9 cellular contexts compared by ENCODE assay signal in the genomic region with DNA sequence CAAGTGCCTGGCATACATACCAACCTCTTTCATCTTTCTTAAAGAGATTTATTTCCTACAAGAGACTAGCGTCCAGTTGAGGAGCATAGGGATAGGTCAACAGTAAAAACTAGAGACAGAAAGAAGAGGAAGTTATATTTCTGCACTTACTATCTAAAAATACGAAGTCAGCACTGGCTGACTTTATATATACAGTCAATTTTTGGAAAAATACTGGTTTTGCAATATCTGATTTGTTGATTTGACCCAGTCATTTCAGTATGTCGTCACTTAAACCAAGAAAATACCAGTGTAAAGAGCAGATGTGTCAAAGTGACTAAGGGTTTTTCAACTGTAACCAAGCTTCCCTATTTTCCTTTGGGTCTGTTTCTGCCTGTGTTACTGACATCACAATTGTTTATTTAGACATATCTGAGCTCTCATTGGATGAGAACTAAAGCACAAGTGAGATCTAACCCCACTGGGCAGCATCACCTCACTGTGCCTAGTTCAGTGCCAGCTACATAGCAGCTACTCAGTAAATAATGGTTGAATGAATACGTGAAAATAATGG. TPM values are rescaled to one million over a fixed set of nuclear protein-coding genes. Genes with fewer than 3 reads are reported as not detected.
A peak's percentile ranks its signal among the peaks of the same experiment; 100 is the strongest.
DNase-seq lines count a peak whose midpoint lies in the region; ATAC-seq, FAIRE-seq and TF ChIP-seq lines count a peak whose summit lies in the region.
"Had no signal": no experiment of that assay in that cellular context is flagged by ENCODE, and none has a peak within 500 bp of the region (broad histone marks: within the 10 kb centered on the region; RNA-seq: fewer than 3 reads in every experiment).

No MANE protein-coding gene starts in this region.

- no peaks in the 10 kb centered on the region for H4K20me1 ChIP-seq in PC-3 (ENCODE audit: low read length)

- no peaks in the 10 kb centered on the region for H3K79me2 ChIP-seq in PC-3 (ENCODE audit: low read length)
- no peaks in the 10 kb centered on the region for H3K79me2 ChIP-seq in mesendoderm (ENCODE audit: control insufficient read depth, insufficient read depth, low read length)

- no peak overlapping the region for H2BK15ac ChIP-seq in mesendoderm (replicated peaks; ENCODE audit: low read depth)

- H4K8ac ChIP-seq in mesendoderm (ENCODE audit: low read depth, low read length), result no peak overlapping the region

- TF ChIP-seq CTCF in lower lobe of right lung (IDR thresholded peaks at IDR 0.05), result no peak
- no peak for TF ChIP-seq CTCF in PC-3 (conservative IDR thresholded peaks at IDR 0.05; ENCODE audit: low read depth, low read length)

- H3F3A ChIP-seq in PC-3 (ENCODE audit: low read length, unreplicated experiment), result no peaks in the 10 kb centered on the region

- H2BK120ac ChIP-seq in mesendoderm (ENCODE audit: low read depth, low read length), result no peak overlapping the region

- H3K4me2 ChIP-seq in PC-3 (ENCODE audit: low read length), result no peak overlapping the region
- H3K4me2 ChIP-seq in mesendoderm (ENCODE audit: low read length), result no peak overlapping the region

- H3K4me3 Mint-ChIP-seq in T-helper 2 cell treated with Interferon-gamma antibody and Interleukin-4, amounts not matched to agents 5 μg/mL and 100 μg/mL, for 36 hours, result peak overlapping the region; percentile 64

- H3K27ac ChIP-seq in lower lobe of right lung, result peak overlapping the region; percentile 72
- H3K27ac ChIP-seq in PC-3 (ENCODE audit: low read length), result no peak overlapping the region
- no peak overlapping the region for H3K27ac ChIP-seq in mesendoderm (ENCODE audit: low read depth, low read length)

- POLR2A ChIA-PET in PC-3 (lab: Charles Lee; ENCODE audit: unreplicated experiment), result no interaction called here

- CTCF ChIA-PET in PC-3 (lab: Charles Lee), result no interaction called here

- no peak overlapping the region for H2AFZ ChIP-seq in PC-3 (ENCODE audit: low read length)

- H3K27me3 ChIP-seq in lower lobe of right lung (ENCODE audit: low read depth) (no peaks in the 10 kb centered on the region), PC-3 (ENCODE audit: low read length) (0 out of 2 replicates have a peak, but pooled peaks cover 7% of the 10 kb centered on the region), mesendoderm (ENCODE audit: insufficient read depth, low read length, poor library complexity) (no peaks in the 10 kb centered on the region)

- no peak overlapping the region for H2BK5ac ChIP-seq in mesendoderm (ENCODE audit: low read length)

- peak overlapping the region; percentile 91 for H3K27ac Mint-ChIP-seq in T-helper 2 cell treated with Interferon-gamma antibody and Interleukin-4, amounts not matched to agents 5 μg/mL and 100 μg/mL, for 36 hours

- H3K9me3 ChIP-seq in lower lobe of right lung (no peaks in the 10 kb centered on the region), PC-3 (ENCODE audit: low read length) (no peaks in the 10 kb centered on the region)

- H3K27me3 Mint-ChIP-seq in T-helper 2 cell treated with Interferon-gamma antibody and Interleukin-4, amounts not matched to agents 5 μg/mL and 100 μg/mL, for 36 hours (ENCODE audit: low read depth), result no peaks in the 10 kb centered on the region

- H3K36me3 ChIP-seq in lower lobe of right lung (no peaks in the 10 kb centered on the region), PC-3 (ENCODE audit: low read depth, low read length) (no peaks in the 10 kb centered on the region), mesendoderm (ENCODE audit: control insufficient read depth, insufficient read depth, low read length) (no peaks in the 10 kb centered on the region)

- no peaks in the 10 kb centered on the region for H3K9me2 ChIP-seq in PC-3 (replicated peaks; ENCODE audit: low read length)

- H3K36me3 Mint-ChIP-seq in T-helper 2 cell treated with Interferon-gamma antibody and Interleukin-4, amounts not matched to agents 5 μg/mL and 100 μg/mL, for 36 hours (ENCODE audit: low read depth), result peaks cover 81% of the 10 kb centered on the region

- ATAC-seq in HG02798 (IDR thresholded peaks at IDR 0.05; ENCODE audit: poor library complexity, unreplicated experiment) (peak; percentile 63), lower lobe of right lung (peak; percentile 77 to 79), HG03460 (IDR thresholded peaks at IDR 0.05; ENCODE audit: unreplicated experiment) (no peak), PC-3 (no peak)

- H3K4me1 ChIP-seq in lower lobe of right lung, result peaks cover 35% of the 10 kb centered on the region
- no peaks in the 10 kb centered on the region for H3K4me1 ChIP-seq in PC-3 (ENCODE audit: insufficient read depth, low read length)
- H3K4me1 ChIP-seq in mesendoderm (ENCODE audit: control insufficient read depth, low read depth, low read length), result no peaks in the 10 kb centered on the region

- no peak overlapping the region for H3K23ac ChIP-seq in mesendoderm (ENCODE audit: low read length)

- peaks cover 15% of the 10 kb centered on the region for H3K9me3 Mint-ChIP-seq in T-helper 2 cell treated with Interferon-gamma antibody and Interleukin-4, amounts not matched to agents 5 μg/mL and 100 μg/mL, for 36 hours

- no peak overlapping the region for H3K4me3 ChIP-seq in lower lobe of right lung
- no peak overlapping the region for H3K4me3 ChIP-seq in PC-3 (ENCODE audit: low read length)
- H3K4me3 ChIP-seq in mesendoderm (ENCODE audit: low read length), result no peak overlapping the region

- no peak for DNase-seq in GM12892 (ENCODE audit: insufficient read length)
- no peak for DNase-seq in T-helper 2 cell treated with Interferon-gamma antibody and Interleukin-4, amounts not matched to agents 5 μg/mL and 100 μg/mL, for 36 hours (ENCODE audit: low spot score)
- no peak for DNase-seq in lower lobe of right lung
- no peak for DNase-seq in NCI-H187 (lab: John Stamatoyannopoulos, UW)
- no peak for DNase-seq in PC-3
- no peak for DNase-seq in mesendoderm

- H3K79me1 ChIP-seq in mesendoderm (ENCODE audit: low read length), result no peaks in the 10 kb centered on the region

- intact Hi-C loops in lower lobe of right lung (cut with DNase I) (no loop called here), PC-3 (cut with micrococcal nuclease) (no loop called here)

- peak; percentile 22; the same call in 1 of the 2 replicates for TF ChIP-seq POLR2A in GM12892 (IDR thresholded peaks at IDR 0.05; ENCODE audit: low read depth, low read length)

- FAIRE-seq in GM12892 (lab: Jason Lieb, UNC), result peak; percentile 88
- FAIRE-seq: colon had no signal

- H2AK5ac ChIP-seq in mesendoderm (ENCODE audit: low read length), result no peak overlapping the region

- no peak overlapping the region for H3K56ac ChIP-seq in mesendoderm (ENCODE audit: low read length)

- H4K5ac ChIP-seq in mesendoderm (ENCODE audit: low read length), result no peak overlapping the region

- no CpG with 5 or more reads among the region's 4 CpGs for WGBS in mesendoderm (ENCODE audit: extremely low coverage, insufficient coverage, low lambda C conversion rate)

- no peak overlapping the region for H3K18ac ChIP-seq in mesendoderm (ENCODE audit: low read length)

- BruUV-seq in PC-3 (replicated peaks; lab: Mats Ljungman, UMichigan), result no TSS peak

- no peak overlapping the region for H3K9ac ChIP-seq in PC-3 (ENCODE audit: low read length)
- no peak overlapping the region for H3K9ac ChIP-seq in mesendoderm (ENCODE audit: low read length)

- H3K4ac ChIP-seq in mesendoderm (ENCODE audit: low read depth, low read length), result no peak overlapping the region

- H3K4me1 Mint-ChIP-seq in T-helper 2 cell treated with Interferon-gamma antibody and Interleukin-4, amounts not matched to agents 5 μg/mL and 100 μg/mL, for 36 hours (ENCODE audit: low read depth), result peaks cover 67% of the 10 kb centered on the region

RNA-seq across cellular contexts. Expression of gene CYTIP, which starts 23.0 kb away (rescaled TPM):
- 102 TPM for polyA plus RNA-seq in GM12892 (2012; ENCODE audit: missing spikeins)
- total RNA-seq in lower lobe of right lung, result 40.5 TPM
- total RNA-seq in PC-3 (2014; rRNA removed), result 0.26 TPM in 1 of 2 replicates, not detected in the other
- polyA plus RNA-seq in mesendoderm (2013, experiment 1 of 2), result 0.20 TPM
- 0.10 TPM for polyA plus RNA-seq in mesendoderm (2013, experiment 2 of 2)

Comparison
In these comparisons a context has a peak if more than half of its experiments do, and no peak if none do; other contexts are left out.
1. ATAC-seq: peak in HG02798 (single experiment) and lower lobe of right lung (2 of 2); none in HG03460 (single experiment) and PC-3 (single experiment).
2. RNA of gene CYTIP, which starts 23.0 kb away (total RNA-seq): 40.5 TPM in lower lobe of right lung (single experiment); 0.26 TPM in PC-3; every median in the first group is over 10 times any median in the second.